ENCODE assay signal across 21 cellular contexts in the genomic region with DNA sequence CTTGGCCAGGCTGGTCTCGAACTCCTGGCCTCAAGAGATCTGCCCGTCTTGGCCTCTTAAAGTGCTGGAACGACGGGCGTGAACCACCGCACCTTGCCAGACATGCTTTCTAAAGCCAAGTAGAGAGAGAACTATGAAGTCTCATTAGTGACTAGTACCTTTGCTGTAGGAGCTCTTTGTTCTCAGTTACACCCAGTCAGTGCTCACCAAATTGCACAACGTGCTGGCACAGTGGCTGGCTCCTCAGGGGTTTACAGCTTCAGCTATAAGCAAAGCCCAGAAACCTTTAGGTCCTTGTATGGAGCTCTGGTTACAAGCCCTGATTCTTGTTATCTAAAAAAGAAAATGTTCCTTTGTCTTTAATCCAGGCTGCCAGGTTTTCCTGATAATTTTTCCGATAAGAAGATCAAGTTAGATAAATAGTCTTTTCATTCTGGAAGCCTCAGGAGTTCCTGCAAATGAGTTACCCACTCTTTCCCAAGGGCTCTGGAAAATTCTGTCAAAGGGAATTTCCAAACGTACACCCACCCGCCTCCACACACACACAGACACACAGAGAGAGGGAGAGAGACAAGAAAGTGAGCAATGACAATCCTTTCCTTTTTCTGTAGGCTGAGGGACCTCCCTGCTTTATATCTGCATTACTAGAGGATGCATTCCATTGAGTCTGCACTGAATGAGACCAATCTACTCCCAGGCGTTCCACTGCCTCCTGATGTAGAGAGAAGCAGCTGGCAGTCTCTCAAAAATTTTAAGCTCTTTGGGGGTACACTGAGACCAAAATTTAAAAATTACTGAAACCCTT.
DNase-seq lines count a peak whose midpoint lies in the region; ATAC-seq, FAIRE-seq and TF ChIP-seq lines count a peak whose summit lies in the region.
"Had no signal": no experiment of that assay in that cellular context is flagged by ENCODE, and none has a peak within 500 bp of the region (broad histone marks: within the 10 kb centered on the region; RNA-seq: fewer than 3 reads in every experiment).

No MANE protein-coding gene starts in this region.

- dilution Hi-C loops in keratinocyte (cut with MboI; ENCODE audit: extremely low pct_ligation_motif_present, low sequenced_read_pairs): no loop called here

- peak overlapping the region; percentile 65 for H3K27ac ChIP-seq in C4-2B
- peak overlapping the region; percentile 16 for H3K27ac ChIP-seq in ectodermal cell (ENCODE audit: insufficient read depth, low read depth, low read length, poor library complexity, severe bottlenecking)
- no peak overlapping the region for H3K27ac ChIP-seq in keratinocyte (ENCODE audit: control insufficient read depth, insufficient read depth, low read length)
- no peak overlapping the region for H3K27ac ChIP-seq in colonic mucosa
- H3K27ac ChIP-seq: gastroesophageal sphincter, parathyroid adenoma, SJSA1, tibial nerve had no signal

- 68 to 75% methylated on average over 9 to 11 of the region's 11 CpGs for WGBS in ectodermal cell, 2 experiments

- H2AFZ ChIP-seq in keratinocyte (ENCODE audit: control insufficient read depth, low read length): no peak overlapping the region
- H2AFZ ChIP-seq: parathyroid adenoma had no signal

- H3K4me1 ChIP-seq in NT2/D1 (ENCODE audit: insufficient read depth, insufficient read length) (no peaks in the 10 kb centered on the region), ectodermal cell (ENCODE audit: control insufficient read depth, insufficient read depth, low read length) (peaks cover 20% of the 10 kb centered on the region), keratinocyte (ENCODE audit: control insufficient read depth, extremely low read depth, insufficient read depth, low read length) (no peaks in the 10 kb centered on the region), colonic mucosa (no peaks in the 10 kb centered on the region)
- H3K4me1 ChIP-seq: gastroesophageal sphincter, parathyroid adenoma, SJSA1 had no signal

- H3K36me3 ChIP-seq in NT2/D1 (ENCODE audit: insufficient read depth, insufficient read length, low read length) (no peaks in the 10 kb centered on the region), ectodermal cell (ENCODE audit: control insufficient read depth, insufficient read depth, low read length) (no peaks in the 10 kb centered on the region), keratinocyte (ENCODE audit: control insufficient read depth in 2 of 2, extremely low read depth in 1 of 2, insufficient read depth in 2 of 2, low read length in 2 of 2) (no peaks in the 10 kb centered on the region), colonic mucosa (no peaks in the 10 kb centered on the region)
- H3K36me3 ChIP-seq: gastroesophageal sphincter, SJSA1, tibial nerve had no signal

- DNase-seq in NT2/D1 (ENCODE audit: low read depth, low spot score) (peak; percentile 27), keratinocyte (ENCODE audit: low read depth, low spot score) (peak; percentile 19), SHP77 treated with DMSO at 0.1 percent for 48 hours (lab: John Stamatoyannopoulos, UW) (no peak), hepatic stellate cell (ENCODE audit: low spot score) (no peak), colonic mucosa (no peak)
- DNase-seq: activated CD4-positive, alpha-beta T cell treated with anti-CD3 and anti-CD28 coated beads, Interleukin-2, amount 50 U/mL, for 1 hour; activated naive CD8-positive, alpha-beta T cell treated with anti-CD3 and anti-CD28 coated beads for 36 hours; activated T-cell treated with anti-CD3 and anti-CD28 coated beads, Interleukin-2, amount 50 U/mL, for 1 hour; CD8-positive, alpha-beta T cell; H7; left cardiac atrium; NCI-H2171 had no signal

- H3K79me2 ChIP-seq in keratinocyte (ENCODE audit: control insufficient read depth, insufficient read depth, low read length): no peaks in the 10 kb centered on the region
- H3K79me2 ChIP-seq: parathyroid adenoma had no signal

- no peak overlapping the region for H3K4me3 ChIP-seq in NT2/D1 (ENCODE audit: insufficient read length, low read depth)
- no peak overlapping the region for H3K4me3 ChIP-seq in ectodermal cell (ENCODE audit: insufficient read depth, low read depth, low read length)
- H3K4me3 ChIP-seq in keratinocyte (ENCODE audit: control insufficient read depth in 2 of 3, extremely low read depth in 1 of 3, insufficient read depth in 2 of 3, low read depth in 1 of 3, low read length in 3 of 3): no peak overlapping the region
- no peak overlapping the region for H3K4me3 ChIP-seq in colonic mucosa
- H3K4me3 ChIP-seq: gastroesophageal sphincter, SJSA1, skin epidermis, tibial nerve had no signal

- peak; percentile 83 for FAIRE-seq in keratinocyte (lab: Jason Lieb, UNC)
- FAIRE-seq: GM12892 had no signal

- H3K4me2 ChIP-seq in keratinocyte (ENCODE audit: control insufficient read depth, extremely low read depth, insufficient read depth, low read depth, low read length): no peak overlapping the region

- H3K9me3 ChIP-seq in NT2/D1 (ENCODE audit: insufficient read depth, low read length) (no peaks in the 10 kb centered on the region), ectodermal cell (ENCODE audit: control insufficient read depth, low read length) (no peaks in the 10 kb centered on the region), keratinocyte (ENCODE audit: control insufficient read depth, low read depth, low read length) (no peaks in the 10 kb centered on the region), colonic mucosa (no peaks in the 10 kb centered on the region)
- H3K9me3 ChIP-seq: gastroesophageal sphincter, SJSA1, tibial nerve had no signal

- H3K27me3 ChIP-seq in NT2/D1 (ENCODE audit: insufficient read depth, insufficient read length) (no peaks in the 10 kb centered on the region), ectodermal cell (ENCODE audit: control insufficient read depth, insufficient read depth, low read length, poor library complexity, severe bottlenecking) (no peaks in the 10 kb centered on the region), keratinocyte (ENCODE audit: control insufficient read depth, extremely low read depth, insufficient read depth, low read length) (no peaks in the 10 kb centered on the region), colonic mucosa (no peaks in the 10 kb centered on the region)
- H3K27me3 ChIP-seq: gastroesophageal sphincter, SJSA1, tibial nerve had no signal

- TF ChIP-seq CTCF in C4-2B (conservative IDR thresholded peaks at IDR 0.05) (no peak), keratinocyte (optimal IDR thresholded peaks at IDR 0.05 in 1 of 3, IDR thresholded peaks at IDR 0.05 in 1 of 3, conservative IDR thresholded peaks at IDR 0.05 in 1 of 3; ENCODE audit: extremely low read depth in 1 of 3, insufficient read depth in 2 of 3, low read length in 3 of 3) (no peak), colonic mucosa (IDR thresholded peaks at IDR 0.05) (no peak)

- no peak overlapping the region for H3K9ac ChIP-seq in NT2/D1 (ENCODE audit: insufficient read length, low read depth)
- H3K9ac ChIP-seq in keratinocyte (ENCODE audit: control insufficient read depth, extremely low read depth, insufficient read depth, low read length): no peak overlapping the region
- H3K9ac ChIP-seq in colonic mucosa (ENCODE audit: low read depth in 2 of 2, low read length in 2 of 2): no peak overlapping the region
- H3K9ac ChIP-seq: parathyroid adenoma had no signal

- ATAC-seq in HG02571 (IDR thresholded peaks at IDR 0.05; ENCODE audit: unreplicated experiment): no peak
- ATAC-seq: CD8-positive, alpha-beta T cell; gastroesophageal sphincter; left cardiac atrium had no signal

- intact Hi-C loops in colonic mucosa (cut with DNase I): no loop called here

- no peaks in the 10 kb centered on the region for H4K20me1 ChIP-seq in keratinocyte (ENCODE audit: control insufficient read depth, extremely low read depth, insufficient read depth, low read length)

- H3K9me1 ChIP-seq in keratinocyte (ENCODE audit: control insufficient read depth, extremely low read depth, insufficient read depth, low read length): no peaks in the 10 kb centered on the region

Comparison
In these comparisons a context has a peak if more than half of its experiments do, and no peak if none do; other contexts are left out.
1. H3K27ac ChIP-seq: peak in C4-2B (single experiment) and ectodermal cell (single experiment); none in keratinocyte (single experiment) and colonic mucosa (single experiment).
2. DNase-seq: peak in NT2/D1 (single experiment) and keratinocyte (single experiment); none in SHP77 treated with DMSO at 0.1 percent for 48 hours (single experiment), hepatic stellate cell (single experiment) and colonic mucosa (single experiment).